Comparison of ENCODE assay signal across 11 cellular contexts in genomic region chr14:72714094-72714493, GRCh38.
DNase-seq lines count a peak whose midpoint lies in the region; ATAC-seq and TF ChIP-seq lines count a peak whose summit lies in the region.
"Had no signal": no experiment of that assay in that cellular context is flagged by ENCODE, and none has a peak within 500 bp of the region (broad histone marks: within the 10 kb centered on the region; RNA-seq: fewer than 3 reads in every experiment).

No MANE protein-coding gene starts in this region.

- peak; percentile 18 to 61 for DNase-seq in activated naive CD4-positive, alpha-beta T cell treated with anti-CD3 and anti-CD28 coated beads, Interleukin-2, amount 50 U/mL, for 72 hours (ENCODE audit: low spot score in 2 of 2)
- peak; percentile 9 to 17 for DNase-seq in stimulated activated CD8-positive, alpha-beta memory T cell treated with anti-CD3 and anti-CD28 coated beads, Interleukin-2, amount 100 ng/mL, for 1 hour (ENCODE audit: low read depth in 2 of 2)
- DNase-seq in cerebellar cortex (ENCODE audit: low spot score): no peak
- no peak for DNase-seq in NCI-H2029 (lab: John Stamatoyannopoulos, UW)
- no peak for DNase-seq in brain microvascular endothelial cell
- DNase-seq: lower lobe of right lung, NCI-H748 treated with DMSO at 0.1 percent for 48 hours had no signal

- H3K36me3 ChIP-seq in KOPT-K1 (ENCODE audit: insufficient read depth, low read length) (peaks cover 3% of the 10 kb centered on the region; the same call in 1 of the 2 replicates), brain microvascular endothelial cell (replicated peaks) (peaks cover 2% of the 10 kb centered on the region)
- H3K36me3 ChIP-seq: lower lobe of right lung had no signal

- H3K27ac ChIP-seq in KOPT-K1 (ENCODE audit: low read depth, low read length, poor library complexity, severe bottlenecking): peak overlapping the region; percentile 61
- H3K27ac ChIP-seq in brain microvascular endothelial cell: no peak overlapping the region
- H3K27ac ChIP-seq: lower lobe of right lung had no signal

- peak; percentile 59 for ATAC-seq in GM19043 (IDR thresholded peaks at IDR 0.05; ENCODE audit: low read depth, unreplicated experiment)
- peak; percentile 55 to 81 for ATAC-seq in activated naive CD4-positive, alpha-beta T cell treated with anti-CD3 and anti-CD28 coated beads, Interleukin-2, amount 50 U/mL, for 72 hours
- no peak for ATAC-seq in HG03521 (IDR thresholded peaks at IDR 0.05; ENCODE audit: unreplicated experiment)

- H3K36me3 Mint-ChIP-seq in activated naive CD4-positive, alpha-beta T cell treated with anti-CD3 and anti-CD28 coated beads, Interleukin-2, amount 50 U/mL, for 72 hours: no peaks in the 10 kb centered on the region

- H3K9me3 Mint-ChIP-seq in activated naive CD4-positive, alpha-beta T cell treated with anti-CD3 and anti-CD28 coated beads, Interleukin-2, amount 50 U/mL, for 72 hours: no peaks in the 10 kb centered on the region

- no peak for TF ChIP-seq CTCF in brain microvascular endothelial cell (IDR thresholded peaks at IDR 0.05; ENCODE audit: low read depth, low read length, missing control alignments)

- H3K27me3 ChIP-seq in brain microvascular endothelial cell (replicated peaks): no peaks in the 10 kb centered on the region

- no peak overlapping the region for H3K27ac Mint-ChIP-seq in activated naive CD4-positive, alpha-beta T cell treated with anti-CD3 and anti-CD28 coated beads, Interleukin-2, amount 50 U/mL, for 72 hours

- no peaks in the 10 kb centered on the region for H3K9me3 ChIP-seq in KOPT-K1 (ENCODE audit: insufficient read depth, low read length, poor library complexity, severe bottlenecking)
- H3K9me3 ChIP-seq: lower lobe of right lung had no signal

- H3K4me3 ChIP-seq in brain microvascular endothelial cell (ENCODE audit: low read depth, low read length): no peak overlapping the region
- H3K4me3 ChIP-seq: lower lobe of right lung, smooth muscle cell had no signal

- in situ Hi-C loops in brain microvascular endothelial cell (cut with HindIII; ENCODE audit: low pct_ligation_motif_present, low sequenced_read_pairs): no loop called here

Comparison
In these comparisons a context has a peak if more than half of its experiments do, and no peak if none do; other contexts are left out.
1. DNase-seq: peak in activated naive CD4-positive, alpha-beta T cell treated with anti-CD3 and anti-CD28 coated beads, Interleukin-2, amount 50 U/mL, for 72 hours (2 of 2) and stimulated activated CD8-positive, alpha-beta memory T cell treated with anti-CD3 and anti-CD28 coated beads, Interleukin-2, amount 100 ng/mL, for 1 hour (2 of 2); none in cerebellar cortex (single experiment), NCI-H2029 (single experiment) and brain microvascular endothelial cell (single experiment).